ENCODE assay signal across 27 cellular contexts in genomic region chr5:170211575-170212334, GRCh38. TPM values are rescaled to one million over a fixed set of nuclear protein-coding genes. Genes with fewer than 3 reads are reported as not detected.
"Had no signal": no experiment of that assay in that cellular context is flagged by ENCODE, and none has a peak within 500 bp of the region (broad histone marks: within the 10 kb centered on the region; RNA-seq: fewer than 3 reads in every experiment).

No MANE protein-coding gene starts in this region.

- H3K4me3 ChIP-seq: lower lobe of right lung, neural progenitor cell, upper lobe of left lung had no signal

- H3K4me3 Mint-ChIP-seq: activated CD4-positive, alpha-beta memory T cell treated with anti-CD3 and anti-CD28 coated beads, Interleukin-2, amount 10 ng/mL, durations not matched to agents 7 days and 5 days; activated CD4-positive, alpha-beta T cell treated with anti-CD3 and anti-CD28 coated beads, Interleukin-2, amount 10 ng/mL, durations not matched to agents 24 days and 14 days; activated CD8-positive, alpha-beta memory T cell treated with anti-CD3 and anti-CD28 coated beads, Interleukin-2, amount 10 ng/mL, durations not matched to agents 7 days and 5 days; activated naive CD4-positive, alpha-beta T cell treated with anti-CD3 and anti-CD28 coated beads, Interleukin-2, amount 10 ng/mL, durations not matched to agents 7 days and 5 days; activated naive CD8-positive, alpha-beta T cell treated with anti-CD3 and anti-CD28 coated beads, Interleukin-2, amount 50 U/mL, for 24 hours; naive thymus-derived CD4-positive, alpha-beta T cell; neural progenitor cell; stimulated activated naive B cell treated with anti-CD40 and anti-IgM and Interleukin-4, amounts not matched to agents 10 μg/mL and 1 μg/mL and 100 μg/mL, for 72 hours had no signal

- H3K36me3 Mint-ChIP-seq: activated CD8-positive, alpha-beta memory T cell treated with anti-CD3 and anti-CD28 coated beads, Interleukin-2, amount 10 ng/mL, durations not matched to agents 7 days and 5 days; activated naive CD4-positive, alpha-beta T cell treated with anti-CD3 and anti-CD28 coated beads, Interleukin-2, amount 10 ng/mL, durations not matched to agents 7 days and 5 days; neural progenitor cell; stimulated activated naive B cell treated with anti-CD40 and anti-IgM and Interleukin-4, amounts not matched to agents 10 μg/mL and 1 μg/mL and 100 μg/mL, for 72 hours had no signal

- H3K4me1 Mint-ChIP-seq: activated CD4-positive, alpha-beta memory T cell treated with anti-CD3 and anti-CD28 coated beads, Interleukin-2, amount 10 ng/mL, durations not matched to agents 7 days and 5 days; activated CD4-positive, alpha-beta T cell treated with anti-CD3 and anti-CD28 coated beads, Interleukin-2, amount 10 ng/mL, durations not matched to agents 24 days and 14 days; activated CD8-positive, alpha-beta memory T cell treated with anti-CD3 and anti-CD28 coated beads, Interleukin-2, amount 10 ng/mL, durations not matched to agents 7 days and 5 days; activated naive CD4-positive, alpha-beta T cell treated with anti-CD3 and anti-CD28 coated beads, Interleukin-2, amount 10 ng/mL, durations not matched to agents 7 days and 5 days; activated naive CD8-positive, alpha-beta T cell treated with anti-CD3 and anti-CD28 coated beads, Interleukin-2, amount 50 U/mL, for 24 hours; naive thymus-derived CD4-positive, alpha-beta T cell; stimulated activated naive B cell treated with anti-CD40 and anti-IgM and Interleukin-4, amounts not matched to agents 10 μg/mL and 1 μg/mL and 100 μg/mL, for 72 hours had no signal

- H3K4me1 ChIP-seq: lower lobe of right lung, upper lobe of left lung had no signal

- ATAC-seq: activated CD8-positive, alpha-beta memory T cell treated with anti-CD3 and anti-CD28 coated beads, Interleukin-2, amount 10 ng/mL, durations not matched to agents 7 days and 5 days; activated naive CD8-positive, alpha-beta T cell treated with anti-CD3 and anti-CD28 coated beads, Interleukin-2, amount 50 U/mL, for 24 hours; lower lobe of right lung; naive thymus-derived CD4-positive, alpha-beta T cell; stimulated activated naive B cell treated with anti-CD40 and anti-IgM and Interleukin-4, amounts not matched to agents 10 μg/mL and 1 μg/mL and 100 μg/mL, for 72 hours had no signal

- H3K4me2 ChIP-seq: neural progenitor cell had no signal

- H3K36me3 ChIP-seq: lower lobe of right lung, neural progenitor cell, upper lobe of left lung had no signal

- H3K27ac ChIP-seq: lower lobe of right lung, neural progenitor cell, upper lobe of left lung had no signal

- H3K27ac Mint-ChIP-seq: activated CD4-positive, alpha-beta memory T cell treated with anti-CD3 and anti-CD28 coated beads, Interleukin-2, amount 10 ng/mL, durations not matched to agents 7 days and 5 days; activated CD4-positive, alpha-beta T cell treated with anti-CD3 and anti-CD28 coated beads, Interleukin-2, amount 10 ng/mL, durations not matched to agents 24 days and 14 days; activated CD8-positive, alpha-beta memory T cell treated with anti-CD3 and anti-CD28 coated beads, Interleukin-2, amount 10 ng/mL, durations not matched to agents 7 days and 5 days; activated naive CD4-positive, alpha-beta T cell treated with anti-CD3 and anti-CD28 coated beads, Interleukin-2, amount 10 ng/mL, durations not matched to agents 7 days and 5 days; activated naive CD8-positive, alpha-beta T cell treated with anti-CD3 and anti-CD28 coated beads, Interleukin-2, amount 50 U/mL, for 24 hours; naive thymus-derived CD4-positive, alpha-beta T cell; neural progenitor cell; stimulated activated naive B cell treated with anti-CD40 and anti-IgM and Interleukin-4, amounts not matched to agents 10 μg/mL and 1 μg/mL and 100 μg/mL, for 72 hours had no signal

- H3K9me3 ChIP-seq: lower lobe of right lung, upper lobe of left lung had no signal

- H3K27me3 ChIP-seq: upper lobe of left lung had no signal

- DNase-seq: activated CD4-positive, alpha-beta memory T cell treated with anti-CD3 and anti-CD28 coated beads, Interleukin-2, amount 10 ng/mL, durations not matched to agents 7 days and 5 days; activated CD4-positive, alpha-beta T cell treated with anti-CD3 and anti-CD28 coated beads, Interleukin-2, amount 10 ng/mL, durations not matched to agents 24 days and 14 days; activated CD8-positive, alpha-beta memory T cell treated with anti-CD3 and anti-CD28 coated beads, Interleukin-2, amount 10 ng/mL, durations not matched to agents 7 days and 5 days; activated effector memory CD4-positive, alpha-beta T cell treated with anti-CD3 and anti-CD28 coated beads, Interleukin-2, amount 50 U/mL, for 16 hours; activated naive CD4-positive, alpha-beta T cell treated with anti-CD3 and anti-CD28 coated beads, Interleukin-2, amount 10 ng/mL, durations not matched to agents 7 days and 5 days; activated naive CD8-positive, alpha-beta T cell treated with anti-CD3 and anti-CD28 coated beads, Interleukin-2, amount 50 U/mL, for 24 hours; activated T-cell treated with anti-CD3 and anti-CD28 coated beads for 4 hours; erythroblast; foreskin fibroblast; lower lobe of right lung; naive thymus-derived CD4-positive, alpha-beta T cell; retina; stimulated activated CD4-positive, alpha-beta T cell treated with anti-CD3 and anti-CD28 coated beads, Interleukin-2, amount 100 ng/mL, for 48 hours; stimulated activated CD8-positive, alpha-beta memory T cell treated with anti-CD3 and anti-CD28 coated beads, Interleukin-4, amount 100 ng/mL, for 48 hours; stimulated activated naive B cell treated with anti-CD40 and anti-IgM and Interleukin-4, amounts not matched to agents 10 μg/mL and 1 μg/mL and 100 μg/mL, for 72 hours; upper lobe of left lung had no signal

- FAIRE-seq: keratinocyte had no signal

- H3K9me3 Mint-ChIP-seq: activated CD4-positive, alpha-beta memory T cell treated with anti-CD3 and anti-CD28 coated beads, Interleukin-2, amount 10 ng/mL, durations not matched to agents 7 days and 5 days; activated CD4-positive, alpha-beta T cell treated with anti-CD3 and anti-CD28 coated beads, Interleukin-2, amount 10 ng/mL, durations not matched to agents 24 days and 14 days; activated naive CD4-positive, alpha-beta T cell treated with anti-CD3 and anti-CD28 coated beads, Interleukin-2, amount 10 ng/mL, durations not matched to agents 7 days and 5 days; stimulated activated naive B cell treated with anti-CD40 and anti-IgM and Interleukin-4, amounts not matched to agents 10 μg/mL and 1 μg/mL and 100 μg/mL, for 72 hours had no signal

- H3K9ac ChIP-seq: neural progenitor cell had no signal

- H2AFZ ChIP-seq: neural progenitor cell had no signal

RNA-seq across cellular contexts. Expression of gene C5orf58, which starts 21.0 kb away (rescaled TPM):
- total RNA-seq: activated CD4-positive, alpha-beta memory T cell treated with anti-CD3 and anti-CD28 coated beads, Interleukin-2, amount 10 ng/mL, durations not matched to agents 7 days and 5 days; activated CD4-positive, alpha-beta T cell treated with anti-CD3 and anti-CD28 coated beads, Interleukin-2, amount 10 ng/mL, durations not matched to agents 24 days and 14 days; activated CD8-positive, alpha-beta memory T cell treated with anti-CD3 and anti-CD28 coated beads, Interleukin-2, amount 10 ng/mL, durations not matched to agents 7 days and 5 days; cardiac septum; chondrocyte; fibroblast of lung; glomerular endothelial cell; lower lobe of right lung; mesenteric fat pad; naive thymus-derived CD4-positive, alpha-beta T cell; osteoblast; posterior vena cava; T-helper 2 cell treated with Interferon-gamma antibody and Interleukin-4, amounts not matched to agents 100 ng/mL and 5 ng/mL, for 36 hours; temporal lobe; upper lobe of left lung had no signal
